Comparison of ENCODE assay signal across 27 cellular contexts in the genomic region with DNA sequence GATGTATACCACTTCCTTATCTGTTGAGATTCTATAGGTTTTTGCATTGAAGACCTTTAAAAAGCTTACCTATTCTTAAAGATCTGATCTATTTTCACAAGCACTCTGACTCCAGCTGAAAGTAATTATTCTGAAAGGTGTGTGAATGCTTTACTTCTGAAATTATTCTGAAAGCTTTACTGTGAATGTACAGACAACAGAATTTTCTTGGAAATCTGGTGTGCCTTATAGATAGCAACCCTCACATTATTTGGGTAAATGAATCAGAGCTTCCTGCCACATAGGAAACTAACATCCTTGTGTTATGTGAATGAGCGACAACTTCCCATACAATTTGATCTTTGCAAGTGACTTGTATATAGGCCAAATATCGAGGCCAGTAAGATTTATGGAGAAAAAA. TPM values are rescaled to one million over a fixed set of nuclear protein-coding genes. Genes with fewer than 3 reads are reported as not detected.
"Had no signal": no experiment of that assay in that cellular context is flagged by ENCODE, and none has a peak within 500 bp of the region (broad histone marks: within the 10 kb centered on the region; RNA-seq: fewer than 3 reads in every experiment).

No MANE protein-coding gene starts in this region.

- H3K4me3 Mint-ChIP-seq: activated naive CD4-positive, alpha-beta T cell treated with anti-CD3 and anti-CD28 coated beads for 36 hours; activated naive CD8-positive, alpha-beta T cell; activated T-cell treated with anti-CD3 and anti-CD28 coated beads, Interleukin-2, amount 50 U/mL, for 4 hours had no signal

- ATAC-seq: activated CD4-positive, CD25-positive, alpha-beta regulatory T cell treated with anti-CD3 and anti-CD28 coated beads, Interleukin-2, amount 50 U/mL, for 24 hours; activated T-cell treated with anti-CD3 and anti-CD28 coated beads, Interleukin-2, amount 50 U/mL, for 4 hours; body of pancreas; Panc1; Right ventricle myocardium inferior had no signal

- H3K27ac ChIP-seq: body of pancreas, SK-N-MC had no signal

- H3K36me3 Mint-ChIP-seq: activated naive CD8-positive, alpha-beta T cell had no signal

- H3K4me3 ChIP-seq: body of pancreas, SK-N-MC had no signal

- H3K27me3 ChIP-seq: body of pancreas had no signal

- H3K27ac Mint-ChIP-seq: activated naive CD4-positive, alpha-beta T cell treated with anti-CD3 and anti-CD28 coated beads for 36 hours; activated naive CD8-positive, alpha-beta T cell had no signal

- DNase-seq: activated CD4-positive, alpha-beta T cell treated with anti-CD3 and anti-CD28 coated beads for 48 hours; activated CD4-positive, alpha-beta T cell treated with anti-CD3 and anti-CD28 coated beads, Interleukin-2, amount 50 U/mL, for 48 hours; activated gamma-delta T cell; activated naive CD4-positive, alpha-beta T cell treated with anti-CD3 and anti-CD28 coated beads for 36 hours; activated T-cell treated with anti-CD3 and anti-CD28 coated beads, Interleukin-2, amount 50 U/mL, for 4 hours; aorta; body of pancreas; central memory CD4-positive, alpha-beta T cell; MM.1S; NCI-H1105; NCI-H1436; NCI-H1694 treated with DMSO at 0.1 percent for 48 hours; NCI-H2029 treated with DMSO at 0.1 percent for 48 hours; NCI-H345; NCI-H510A; NCI-H526 treated with DMSO at 0.1 percent for 48 hours; NCI-H82; NK-92 treated with Interleukin-12 subunit alpha and Interleukin-12 subunit beta, amount 100 ng/mL, for 24 hours; OCI-M1; RPMI8226; SW 1271 had no signal

- H3K9me3 ChIP-seq: body of pancreas had no signal

- H3K9me3 Mint-ChIP-seq: activated naive CD4-positive, alpha-beta T cell treated with anti-CD3 and anti-CD28 coated beads for 36 hours; activated T-cell treated with anti-CD3 and anti-CD28 coated beads, Interleukin-2, amount 50 U/mL, for 4 hours had no signal

RNA-seq across cellular contexts. Expression of a gene that starts 6.5 kb away (rescaled TPM):
- total RNA-seq: bronchial epithelial cell had no signal
